29 cellular contexts compared by ENCODE assay signal in genomic region chr12:132040906-132041606, GRCh38.
DNase-seq lines count a peak whose midpoint lies in the region; ATAC-seq and TF ChIP-seq lines count a peak whose summit lies in the region.
"Had no signal": no experiment of that assay in that cellular context is flagged by ENCODE, and none has a peak within 500 bp of the region (broad histone marks: within the 10 kb centered on the region; RNA-seq: fewer than 3 reads in every experiment).

No MANE protein-coding gene starts in this region.

- no peak overlapping the region for H3K4me3 Mint-ChIP-seq in activated T-cell treated with anti-CD3 and anti-CD28 coated beads, Interleukin-2, amount 50 U/mL, for 24 hours
- no peak overlapping the region for H3K4me3 Mint-ChIP-seq in brain
- no peak overlapping the region for H3K4me3 Mint-ChIP-seq in stimulated activated naive B cell treated with anti-CD40 and anti-IgM and Interleukin-4, amounts not matched to agents 10 μg/mL and 1 μg/mL and 100 μg/mL, for 72 hours
- H3K4me3 Mint-ChIP-seq: activated CD4-positive, alpha-beta T cell treated with anti-CD3 and anti-CD28 coated beads for 36 hours; activated CD8-positive, alpha-beta T cell treated with anti-CD3 and anti-CD28 coated beads for 36 hours; neural crest cell had no signal

- ATAC-seq in DND-41 (ENCODE audit: insufficient read depth, low read depth): peak; percentile 54; the same call in 2 of the 3 replicates
- no peak for ATAC-seq in stimulated activated naive B cell treated with anti-CD40 and anti-IgM and Interleukin-4, amounts not matched to agents 10 μg/mL and 1 μg/mL and 100 μg/mL, for 72 hours (replicated peaks)
- no peak for ATAC-seq in GM19324 (IDR thresholded peaks at IDR 0.05; ENCODE audit: low FRiP score, unreplicated experiment)
- ATAC-seq in HG03025 (IDR thresholded peaks at IDR 0.05; ENCODE audit: low FRiP score, unreplicated experiment): no peak
- no peak for ATAC-seq in HG03342 (IDR thresholded peaks at IDR 0.05; ENCODE audit: unreplicated experiment)
- ATAC-seq: activated CD4-positive, alpha-beta T cell treated with anti-CD3 and anti-CD28 coated beads for 36 hours; activated CD8-positive, alpha-beta T cell treated with anti-CD3 and anti-CD28 coated beads for 36 hours; Panc1 had no signal

- 0 out of 2 replicates have a peak overlapping the region, but pooled peaks have one; percentile 16 for H3K27ac ChIP-seq in DND-41 (ENCODE audit: low read length)
- H3K27ac ChIP-seq: ascending aorta, cardiac muscle cell, coronary artery, right atrium auricular region, tibial artery had no signal

- no peak for DNase-seq in activated T-cell treated with anti-CD3 and anti-CD28 coated beads, Interleukin-2, amount 50 U/mL, for 24 hours
- DNase-seq in activated T-cell treated with anti-CD3 and anti-CD28 coated beads for 4 hours: no peak
- DNase-seq in DND-41: no peak
- DNase-seq in stimulated activated naive B cell treated with anti-CD40 and anti-IgM and Interleukin-4, amounts not matched to agents 10 μg/mL and 1 μg/mL and 100 μg/mL, for 72 hours: no peak
- DNase-seq: activated CD4-positive, alpha-beta T cell treated with anti-CD3 and anti-CD28 coated beads for 36 hours; activated CD8-positive, alpha-beta T cell treated with anti-CD3 and anti-CD28 coated beads for 36 hours; activated gamma-delta T cell; Caco-2; effector CD8-positive, alpha-beta T cell; erythroblast; KG1; MG63; NCI-H1105; NCI-H187; NCI-H526 treated with DMSO at 0.1 percent for 48 hours; SHP77; small intestine; stimulated activated CD4-positive, alpha-beta T cell treated with anti-CD3 and anti-CD28 coated beads, Interleukin-2, amount 100 ng/mL, for 24 hours; tibial artery had no signal

- H2AFZ ChIP-seq in DND-41 (ENCODE audit: low read depth, low read length): no peak overlapping the region

- H3K27ac Mint-ChIP-seq in activated T-cell treated with anti-CD3 and anti-CD28 coated beads, Interleukin-2, amount 50 U/mL, for 24 hours: peak overlapping the region; percentile 30
- peak overlapping the region in 3 of 5 experiments; percentile 9 to 70 (median 26) for H3K27ac Mint-ChIP-seq in brain
- H3K27ac Mint-ChIP-seq in stimulated activated naive B cell treated with anti-CD40 and anti-IgM and Interleukin-4, amounts not matched to agents 10 μg/mL and 1 μg/mL and 100 μg/mL, for 72 hours: peak overlapping the region; percentile 79
- H3K27ac Mint-ChIP-seq: activated CD4-positive, alpha-beta T cell treated with anti-CD3 and anti-CD28 coated beads for 36 hours; activated CD8-positive, alpha-beta T cell treated with anti-CD3 and anti-CD28 coated beads for 36 hours had no signal

- peaks cover 19% of the 10 kb centered on the region for H4K20me1 ChIP-seq in DND-41 (ENCODE audit: insufficient read depth, low read length)

- TF ChIP-seq CTCF in DND-41 (IDR thresholded peaks at IDR 0.05; ENCODE audit: borderline replicate concordance, extremely low read depth, low read length, poor library complexity, severe bottlenecking) (no peak), brain (conservative IDR thresholded peaks at IDR 0.05) (no peak)

- no peak overlapping the region for H3K9ac ChIP-seq in DND-41 (ENCODE audit: low read depth, low read length)

- no peaks in the 10 kb centered on the region for H3K9me3 Mint-ChIP-seq in activated T-cell treated with anti-CD3 and anti-CD28 coated beads, Interleukin-2, amount 50 U/mL, for 24 hours
- H3K9me3 Mint-ChIP-seq in brain: no peaks in the 10 kb centered on the region
- no peaks in the 10 kb centered on the region for H3K9me3 Mint-ChIP-seq in stimulated activated naive B cell treated with anti-CD40 and anti-IgM and Interleukin-4, amounts not matched to agents 10 μg/mL and 1 μg/mL and 100 μg/mL, for 72 hours
- H3K9me3 Mint-ChIP-seq: activated CD8-positive, alpha-beta T cell treated with anti-CD3 and anti-CD28 coated beads for 36 hours; neural crest cell had no signal

- H3K9me3 ChIP-seq in DND-41 (ENCODE audit: insufficient read depth, low read length, severe bottlenecking): no peaks in the 10 kb centered on the region
- H3K9me3 ChIP-seq: ascending aorta, Caco-2, MG63, right atrium auricular region, tibial artery had no signal

- no peaks in the 10 kb centered on the region for H3K27me3 ChIP-seq in DND-41 (ENCODE audit: insufficient read depth, low read length, poor library complexity)
- H3K27me3 ChIP-seq: ascending aorta, cardiac muscle cell, MG63, right atrium auricular region, tibial artery had no signal

- H3K79me2 ChIP-seq in DND-41 (ENCODE audit: insufficient read depth, low read length): no peaks in the 10 kb centered on the region; the same call in 1 of the 2 replicates

- H3K4me1 Mint-ChIP-seq in activated T-cell treated with anti-CD3 and anti-CD28 coated beads, Interleukin-2, amount 50 U/mL, for 24 hours (ENCODE audit: low read depth): peaks cover 3% of the 10 kb centered on the region
- H3K4me1 Mint-ChIP-seq in brain: no peaks in the 10 kb centered on the region
- H3K4me1 Mint-ChIP-seq in stimulated activated naive B cell treated with anti-CD40 and anti-IgM and Interleukin-4, amounts not matched to agents 10 μg/mL and 1 μg/mL and 100 μg/mL, for 72 hours: peaks cover 0 to 2% of the 10 kb centered on the region in 2 donors
- H3K4me1 Mint-ChIP-seq: neural crest cell had no signal

- H3K27me3 Mint-ChIP-seq in activated T-cell treated with anti-CD3 and anti-CD28 coated beads, Interleukin-2, amount 50 U/mL, for 24 hours: no peaks in the 10 kb centered on the region
- peaks cover 4% of the 10 kb centered on the region for H3K27me3 Mint-ChIP-seq in brain
- no peaks in the 10 kb centered on the region for H3K27me3 Mint-ChIP-seq in stimulated activated naive B cell treated with anti-CD40 and anti-IgM and Interleukin-4, amounts not matched to agents 10 μg/mL and 1 μg/mL and 100 μg/mL, for 72 hours
- H3K27me3 Mint-ChIP-seq: activated CD4-positive, alpha-beta T cell treated with anti-CD3 and anti-CD28 coated beads for 36 hours; activated CD8-positive, alpha-beta T cell treated with anti-CD3 and anti-CD28 coated beads for 36 hours had no signal

- H3K36me3 Mint-ChIP-seq in activated T-cell treated with anti-CD3 and anti-CD28 coated beads, Interleukin-2, amount 50 U/mL, for 24 hours (ENCODE audit: low read depth): peaks cover 98% of the 10 kb centered on the region
- peaks cover 83% of the 10 kb centered on the region for H3K36me3 Mint-ChIP-seq in brain
- peaks cover 66 to 77% of the 10 kb centered on the region in 2 donors for H3K36me3 Mint-ChIP-seq in stimulated activated naive B cell treated with anti-CD40 and anti-IgM and Interleukin-4, amounts not matched to agents 10 μg/mL and 1 μg/mL and 100 μg/mL, for 72 hours

- peaks cover 90% of the 10 kb centered on the region for H3K36me3 ChIP-seq in DND-41 (ENCODE audit: insufficient read depth, low read length)

- H3K4me1 ChIP-seq in DND-41 (ENCODE audit: insufficient read depth, low read length): peaks cover 4% of the 10 kb centered on the region
- H3K4me1 ChIP-seq: ascending aorta, Caco-2, right atrium auricular region, tibial artery had no signal

- H3K4me2 ChIP-seq in DND-41 (ENCODE audit: insufficient read depth, low read length): no peak overlapping the region

- H3K4me3 ChIP-seq in DND-41 (ENCODE audit: low read depth in 1 of 2, low read length in 2 of 2): no peak overlapping the region
- H3K4me3 ChIP-seq: ascending aorta, cardiac muscle cell, coronary artery, MG63, right atrium auricular region, tibial artery had no signal

Comparison
In these comparisons a context has a peak if more than half of its experiments do, and no peak if none do; other contexts are left out.
1. H3K27ac Mint-ChIP-seq: peak in every context shown above with its lines; median percentile 79 in stimulated activated naive B cell treated with anti-CD40 and anti-IgM and Interleukin-4, amounts not matched to agents 10 μg/mL and 1 μg/mL and 100 μg/mL, for 72 hours; 30 in activated T-cell treated with anti-CD3 and anti-CD28 coated beads, Interleukin-2, amount 50 U/mL, for 24 hours; 26 in brain.